In the genomic region with DNA sequence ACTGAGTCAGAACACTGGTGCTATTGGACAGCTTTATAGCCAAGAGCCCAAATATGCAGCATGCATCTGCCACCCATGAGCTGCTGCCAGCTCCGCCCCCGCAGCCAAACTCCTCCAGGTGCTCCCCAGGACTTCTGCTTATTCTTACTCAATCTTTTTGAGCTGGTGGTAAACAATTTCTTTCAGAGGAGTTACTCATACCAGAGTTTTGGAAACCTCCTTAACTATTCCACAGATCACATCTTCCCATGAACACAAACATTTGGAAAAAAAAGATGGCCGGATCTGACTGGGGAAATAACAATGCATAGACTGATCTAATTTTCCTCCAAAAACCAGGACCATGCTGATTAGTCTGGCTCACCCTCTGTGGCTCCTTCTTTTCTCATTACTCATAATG, we compare ENCODE assay signal across 20 cellular contexts.
DNase-seq lines count a peak whose midpoint lies in the region; ATAC-seq, FAIRE-seq and TF ChIP-seq lines count a peak whose summit lies in the region.
"Had no signal": no experiment of that assay in that cellular context is flagged by ENCODE, and none has a peak within 500 bp of the region (broad histone marks: within the 10 kb centered on the region; RNA-seq: fewer than 3 reads in every experiment).

No MANE protein-coding gene starts in this region.

- ATAC-seq in HG03135 (IDR thresholded peaks at IDR 0.05; ENCODE audit: unreplicated experiment) (no peak), HG02759 (IDR thresholded peaks at IDR 0.05; ENCODE audit: unreplicated experiment) (no peak)
- ATAC-seq: activated CD4-positive, alpha-beta T cell treated with anti-CD3 and anti-CD28 coated beads for 36 hours had no signal

- TF ChIP-seq CTCF in bronchial epithelial cell (IDR thresholded peaks at IDR 0.05; ENCODE audit: insufficient read depth, low read length, severe bottlenecking): no peak

- H3K4me3 ChIP-seq in bronchial epithelial cell (ENCODE audit: low read depth, low read length): no peak overlapping the region
- H3K4me3 ChIP-seq: left ventricle myocardium inferior, PC-9 had no signal

- H3K36me3 ChIP-seq in bronchial epithelial cell (ENCODE audit: control insufficient read depth, insufficient read depth, low read length): no peaks in the 10 kb centered on the region
- H3K36me3 ChIP-seq: left ventricle myocardium inferior, neutrophil had no signal

- FAIRE-seq in bronchial epithelial cell (lab: Jason Lieb, UNC): no peak

- H3K27me3 ChIP-seq in bronchial epithelial cell (ENCODE audit: control insufficient read depth, insufficient read depth, low read length): no peaks in the 10 kb centered on the region
- H3K27me3 ChIP-seq: neutrophil had no signal

- DNase-seq in AG20443 (ENCODE audit: low spot score) (peak; percentile 17), HT1080 (ENCODE audit: low read depth) (peak; percentile 35), bronchial epithelial cell (ENCODE audit: low read depth) (peak; percentile 52), kidney tubule cell (ENCODE audit: low spot score) (peak; percentile 30), H4 (ENCODE audit: low spot score) (no peak), amniotic stem cell (lab: John Stamatoyannopoulos, UW) (no peak)
- DNase-seq: activated CD4-positive, alpha-beta T cell treated with anti-CD3 and anti-CD28 coated beads for 36 hours; activated naive CD8-positive, alpha-beta T cell treated with anti-CD3 and anti-CD28 coated beads for 36 hours; CD4-positive, alpha-beta T cell; DMS53; erythroblast; glutamatergic neuron; left ventricle myocardium inferior; NCI-H1105 treated with DMSO at 0.1 percent for 48 hours; NCI-H774; PC-9; T1000 had no signal

Comparison
In these comparisons a context has a peak if more than half of its experiments do, and no peak if none do; other contexts are left out.
1. DNase-seq: peak in AG20443 (single experiment), HT1080 (single experiment), bronchial epithelial cell (single experiment) and kidney tubule cell (single experiment); none in H4 (single experiment) and amniotic stem cell (single experiment).